13 cellular contexts compared by ENCODE assay signal in genomic region chr9:125659954-125660353, GRCh38. TPM values are rescaled to one million over a fixed set of nuclear protein-coding genes. Genes with fewer than 3 reads are reported as not detected.
DNase-seq lines count a peak whose midpoint lies in the region; ATAC-seq, FAIRE-seq and TF ChIP-seq lines count a peak whose summit lies in the region.
"Had no signal": no experiment of that assay in that cellular context is flagged by ENCODE, and none has a peak within 500 bp of the region (broad histone marks: within the 10 kb centered on the region; RNA-seq: fewer than 3 reads in every experiment).

No MANE protein-coding gene starts in this region.

- no peaks in the 10 kb centered on the region for H3K36me3 ChIP-seq in bronchial epithelial cell (ENCODE audit: control insufficient read depth, insufficient read depth, low read length)
- H3K36me3 ChIP-seq in ascending aorta: peaks cover 0 to 4% of the 10 kb centered on the region in 2 donors

- intact Hi-C loops in right cardiac atrium (cut with DNase I): no loop called here
- intact Hi-C loops in ascending aorta (cut with DNase I): no loop called here

- no peaks in the 10 kb centered on the region for H3K4me1 ChIP-seq in right cardiac atrium (ENCODE audit: control insufficient read depth, insufficient read depth, low read length)
- no peaks in the 10 kb centered on the region for H3K4me1 ChIP-seq in ascending aorta

- 64% methylated on average over 4 of the region's 4 CpGs for WGBS in right cardiac atrium

- H3K27ac ChIP-seq in right cardiac atrium (ENCODE audit: low read length) (no peak overlapping the region), ascending aorta (no peak overlapping the region)

- ATAC-seq in activated CD4-positive, CD25-positive, alpha-beta regulatory T cell treated with anti-CD3 and anti-CD28 coated beads, Interleukin-2, amount 50 U/mL, for 24 hours: peak; percentile 53 to 70
- peak; percentile 53 for ATAC-seq in HG03354 (IDR thresholded peaks at IDR 0.05; ENCODE audit: poor library complexity, severe bottlenecking, unreplicated experiment)
- no peak for ATAC-seq in HG02571 (IDR thresholded peaks at IDR 0.05; ENCODE audit: unreplicated experiment)
- no peak for ATAC-seq in right cardiac atrium

- H3K9me3 ChIP-seq in right cardiac atrium (ENCODE audit: control insufficient read depth, low read length) (no peaks in the 10 kb centered on the region), ascending aorta (no peaks in the 10 kb centered on the region)

- no peak for FAIRE-seq in bronchial epithelial cell (lab: Jason Lieb, UNC)

- TF ChIP-seq CTCF in bronchial epithelial cell (IDR thresholded peaks at IDR 0.05; ENCODE audit: insufficient read depth, low read length, severe bottlenecking) (no peak), retinal pigment epithelial cell (conservative IDR thresholded peaks at IDR 0.05; ENCODE audit: low read depth, low read length) (no peak), ascending aorta (IDR thresholded peaks at IDR 0.05) (no peak)

- DNase-seq in activated CD4-positive, CD25-positive, alpha-beta regulatory T cell treated with anti-CD3 and anti-CD28 coated beads, Interleukin-2, amount 50 U/mL, for 72 hours: no peak
- peak; percentile 77 for DNase-seq in bronchial epithelial cell (ENCODE audit: low read depth)
- DNase-seq in retinal pigment epithelial cell (ENCODE audit: low read depth): peak; percentile 61
- no peak for DNase-seq in right cardiac atrium
- DNase-seq in ascending aorta (ENCODE audit: low spot score in 2 of 2): no peak
- DNase-seq: 8988T; effector memory CD4-positive, alpha-beta T cell; H9; naive B cell; SIG-M5 had no signal

- H3K27me3 ChIP-seq in bronchial epithelial cell (ENCODE audit: control insufficient read depth, insufficient read depth, low read length): no peaks in the 10 kb centered on the region
- H3K27me3 ChIP-seq in right cardiac atrium (ENCODE audit: control insufficient read depth, insufficient read depth): no peaks in the 10 kb centered on the region
- H3K27me3 ChIP-seq in ascending aorta: no peaks in the 10 kb centered on the region

- H3K4me3 ChIP-seq in bronchial epithelial cell (ENCODE audit: low read depth, low read length) (no peak overlapping the region), retinal pigment epithelial cell (ENCODE audit: low read length) (no peak overlapping the region), right cardiac atrium (ENCODE audit: low read length) (no peak overlapping the region), ascending aorta (no peak overlapping the region)

RNA-seq across cellular contexts. Expression of gene MAPKAP1, which starts 47.1 kb away (rescaled TPM):
- 81.9 and 101 TPM in 2 replicates for total RNA-seq in bronchial epithelial cell
- 100 to 1,000 TPM in 3 of 4 donors, 10 to 100 TPM in 1; 97.1 to 116 (median 106) TPM for total RNA-seq in right cardiac atrium
- 115 TPM for polyA plus RNA-seq in right cardiac atrium
- total RNA-seq in ascending aorta: 49.6 TPM

Comparison
In these comparisons a context has a peak if more than half of its experiments do, and no peak if none do; other contexts are left out.
1. ATAC-seq: peak in activated CD4-positive, CD25-positive, alpha-beta regulatory T cell treated with anti-CD3 and anti-CD28 coated beads, Interleukin-2, amount 50 U/mL, for 24 hours (2 of 2) and HG03354 (single experiment); none in HG02571 (single experiment) and right cardiac atrium (0 of 2).
2. DNase-seq: peak in bronchial epithelial cell (single experiment) and retinal pigment epithelial cell (single experiment); none in activated CD4-positive, CD25-positive, alpha-beta regulatory T cell treated with anti-CD3 and anti-CD28 coated beads, Interleukin-2, amount 50 U/mL, for 72 hours (single experiment), right cardiac atrium (0 of 3) and ascending aorta (0 of 2).